ENCODE assay signal across 1 cellular context in the genomic region with DNA sequence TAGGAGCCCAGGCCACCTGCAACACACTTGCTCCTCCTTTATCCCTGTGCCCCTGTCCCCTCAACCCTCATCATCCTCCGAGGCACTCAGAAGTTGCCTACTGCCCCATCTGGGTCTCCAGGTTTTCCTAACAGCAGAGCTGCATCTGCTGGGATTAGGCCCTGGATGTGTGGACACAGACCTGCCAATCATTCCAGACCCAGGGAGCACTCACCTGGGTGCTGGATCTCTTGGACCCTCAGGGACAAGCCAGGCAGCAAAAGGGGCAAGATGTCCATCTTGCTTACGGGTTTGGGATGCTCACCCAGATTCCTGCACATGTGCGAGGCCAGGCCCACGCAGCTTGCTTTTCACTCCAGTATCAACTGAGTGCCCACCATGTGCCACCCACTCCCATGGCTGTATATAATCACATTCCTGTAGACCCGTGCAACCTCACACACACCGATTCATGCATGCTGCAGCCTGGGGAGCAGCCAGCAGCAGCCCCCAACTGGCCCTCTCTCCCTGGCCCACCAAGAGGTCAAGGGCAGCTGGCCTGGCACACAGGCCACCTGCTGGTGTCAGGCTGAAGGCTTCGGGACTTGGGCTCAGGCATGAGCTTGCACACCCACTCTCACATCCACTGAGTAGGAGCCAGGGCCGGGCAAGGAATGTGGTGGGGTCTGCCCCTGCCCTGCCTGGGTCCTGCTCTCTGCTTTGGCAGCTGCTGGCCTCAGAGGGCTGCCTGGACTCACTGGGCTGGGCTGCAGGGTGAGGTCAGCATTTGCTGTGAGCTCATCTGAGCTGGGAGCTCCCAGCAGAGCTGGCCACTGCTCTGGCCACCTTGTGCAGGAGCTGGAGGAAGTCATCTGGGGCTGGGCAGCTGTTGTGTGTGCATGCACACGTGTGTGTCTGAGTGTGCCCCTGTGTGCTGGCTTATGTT.
TF ChIP-seq lines count a peak whose summit lies in the region.

No MANE protein-coding gene starts in this region.

TF ChIP-seq in IMR-90, 13 proteins besides CTCF, POLR2A, EP300 and RAD21:
- TF ChIP-seq BHLHE40 (IDR thresholded peaks at IDR 0.05; ENCODE audit: low read depth, low read length) (no peak), CEBPB (IDR thresholded peaks at IDR 0.05; ENCODE audit: low read depth, low read length) (no peak), FOS (IDR thresholded peaks at IDR 0.05; ENCODE audit: low read depth, low read length) (no peak), RCOR1 (IDR thresholded peaks at IDR 0.05; ENCODE audit: insufficient replicate concordance, low read length) (no peak), NFE2L2 (IDR thresholded peaks at IDR 0.05; ENCODE audit: low read depth, low read length) (no peak), MAFK (IDR thresholded peaks at IDR 0.05; ENCODE audit: low read depth, low read length) (no peak), RFX5 (IDR thresholded peaks at IDR 0.05; ENCODE audit: low read depth, low read length) (no peak), SMC3 (IDR thresholded peaks at IDR 0.05; ENCODE audit: low read depth, low read length) (no peak), CHD1 (IDR thresholded peaks at IDR 0.05; ENCODE audit: low read depth, low read length) (no peak), MAZ (IDR thresholded peaks at IDR 0.05; ENCODE audit: borderline replicate concordance, low read depth, low read length) (no peak), MXI1 (IDR thresholded peaks at IDR 0.05; ENCODE audit: borderline replicate concordance, low read depth, low read length) (no peak)
- TF ChIP-seq, protein P1, sequence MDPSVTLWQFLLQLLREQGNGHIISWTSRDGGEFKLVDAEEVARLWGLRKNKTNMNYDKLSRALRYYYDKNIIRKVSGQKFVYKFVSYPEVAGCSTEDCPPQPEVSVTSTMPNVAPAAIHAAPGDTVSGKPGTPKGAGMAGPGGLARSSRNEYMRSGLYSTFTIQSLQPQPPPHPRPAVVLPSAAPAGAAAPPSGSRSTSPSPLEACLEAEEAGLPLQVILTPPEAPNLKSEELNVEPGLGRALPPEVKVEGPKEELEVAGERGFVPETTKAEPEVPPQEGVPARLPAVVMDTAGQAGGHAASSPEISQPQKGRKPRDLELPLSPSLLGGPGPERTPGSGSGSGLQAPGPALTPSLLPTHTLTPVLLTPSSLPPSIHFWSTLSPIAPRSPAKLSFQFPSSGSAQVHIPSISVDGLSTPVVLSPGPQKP (IDR thresholded peaks at IDR 0.05; ENCODE audit: borderline replicate concordance, low read depth, low read length), result no peak
- TF ChIP-seq, protein P2, sequence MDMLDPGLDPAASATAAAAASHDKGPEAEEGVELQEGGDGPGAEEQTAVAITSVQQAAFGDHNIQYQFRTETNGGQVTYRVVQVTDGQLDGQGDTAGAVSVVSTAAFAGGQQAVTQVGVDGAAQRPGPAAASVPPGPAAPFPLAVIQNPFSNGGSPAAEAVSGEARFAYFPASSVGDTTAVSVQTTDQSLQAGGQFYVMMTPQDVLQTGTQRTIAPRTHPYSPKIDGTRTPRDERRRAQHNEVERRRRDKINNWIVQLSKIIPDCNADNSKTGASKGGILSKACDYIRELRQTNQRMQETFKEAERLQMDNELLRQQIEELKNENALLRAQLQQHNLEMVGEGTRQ (IDR thresholded peaks at IDR 0.05; ENCODE audit: low read depth, low read length), result no peak
